Comparison of ENCODE assay signal across 1 cellular context in genomic region chr13:105346141-105346766, GRCh38.
TF ChIP-seq lines count a peak whose summit lies in the region.

No MANE protein-coding gene starts in this region.

TF ChIP-seq in HepG2, 621 proteins besides CTCF, POLR2A, EP300 and RAD21 (continued from another document):
- TF ChIP-seq ZNF512B (CRISPR knock-in tag; IDR thresholded peaks at IDR 0.05; ENCODE audit: borderline replicate concordance): no peak
- TF ChIP-seq ZNF281 (CRISPR knock-in tag; IDR thresholded peaks at IDR 0.05; ENCODE audit: borderline replicate concordance): no peak
- no peak for TF ChIP-seq RXRB (CRISPR knock-in tag; IDR thresholded peaks at IDR 0.05; ENCODE audit: borderline replicate concordance)
- no peak for TF ChIP-seq ZNF709 (CRISPR knock-in tag; IDR thresholded peaks at IDR 0.05)
- no peak for TF ChIP-seq KDM5A (IDR thresholded peaks at IDR 0.05; ENCODE audit: borderline replicate concordance, low read length)
- no peak for TF ChIP-seq CHD2 (IDR thresholded peaks at IDR 0.05; ENCODE audit: low read depth, low read length)
- no peak for TF ChIP-seq CHCHD3 (CRISPR knock-in tag; IDR thresholded peaks at IDR 0.05)
- TF ChIP-seq SUZ12 (IDR thresholded peaks at IDR 0.05; ENCODE audit: low read depth, low read length): no peak
- TF ChIP-seq HHEX (CRISPR knock-in tag; IDR thresholded peaks at IDR 0.05): no peak
